ENCODE assay signal across 13 cellular contexts in the genomic region with DNA sequence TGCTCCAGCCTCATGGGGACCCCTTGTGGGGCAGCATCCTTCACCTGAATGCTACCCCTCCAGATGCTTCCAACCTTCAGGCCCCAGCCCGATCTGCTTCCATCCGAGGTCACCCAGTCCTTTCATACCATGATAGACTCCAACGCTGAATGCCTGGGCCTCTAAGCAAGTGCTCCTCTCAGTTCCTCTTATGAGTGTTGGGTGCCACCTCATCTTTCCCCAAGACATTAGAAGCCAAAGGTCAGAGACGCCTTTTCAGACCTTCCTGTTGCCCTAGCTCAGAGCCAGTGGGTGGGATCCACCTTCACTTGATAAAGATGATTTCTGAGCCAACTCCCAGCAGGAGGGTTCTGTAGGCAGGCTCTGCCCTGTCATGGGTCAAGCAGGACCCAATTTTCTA.
A peak's percentile ranks its signal among the peaks of the same experiment; 100 is the strongest.
DNase-seq lines count a peak whose midpoint lies in the region; ATAC-seq and TF ChIP-seq lines count a peak whose summit lies in the region.
"Had no signal": no experiment of that assay in that cellular context is flagged by ENCODE, and none has a peak within 500 bp of the region (broad histone marks: within the 10 kb centered on the region; RNA-seq: fewer than 3 reads in every experiment).

No MANE protein-coding gene starts in this region.

- CTCF ChIA-PET in MCF 10A (lab: Yijun Ruan, JAX), result interaction anchor here (1.3 kb wide), 1 partner anchor 40 kb away, joined by 3 read pairs; no protein-coding TSS in a partner anchor

- no peak overlapping the region for H2AFZ ChIP-seq in smooth muscle cell (ENCODE audit: low read depth)

- H3K27me3 ChIP-seq in smooth muscle cell (ENCODE audit: low read depth), result no peaks in the 10 kb centered on the region
- H3K27me3 ChIP-seq: Peyer's patch, suprapubic skin had no signal

- ATAC-seq in GM18505 (IDR thresholded peaks at IDR 0.05; ENCODE audit: unreplicated experiment), result peak; percentile 92
- peak; percentile 97 for ATAC-seq in GM19452 (IDR thresholded peaks at IDR 0.05; ENCODE audit: unreplicated experiment)
- peak; percentile 96 for ATAC-seq in HG02870 (IDR thresholded peaks at IDR 0.05; ENCODE audit: unreplicated experiment)
- peak; percentile 99 for ATAC-seq in HG03558 (IDR thresholded peaks at IDR 0.05; ENCODE audit: extremely low read depth, unreplicated experiment)
- ATAC-seq: foreskin keratinocyte had no signal

- no peak for DNase-seq in smooth muscle cell (lab: John Stamatoyannopoulos, UW; ENCODE audit: unreplicated experiment)
- no peak for DNase-seq in NCI-H526 (lab: John Stamatoyannopoulos, UW)
- no peak for DNase-seq in NCI-H82 treated with DMSO at 0.1 percent for 48 hours (lab: John Stamatoyannopoulos, UW; ENCODE audit: unreplicated experiment)
- no peak for DNase-seq in MCF 10A (ENCODE audit: unreplicated experiment)
- DNase-seq: foreskin keratinocyte, left cardiac atrium, NCI-H1694 had no signal

- no peaks in the 10 kb centered on the region for H4K20me1 ChIP-seq in smooth muscle cell (ENCODE audit: low read depth)

- no peaks in the 10 kb centered on the region for H3K27me3 Mint-ChIP-seq in MCF 10A (ENCODE audit: insufficient read depth, unreplicated experiment)

- no peak overlapping the region for H3K4me3 ChIP-seq in smooth muscle cell
- H3K4me3 ChIP-seq: Peyer's patch, suprapubic skin had no signal

- H3K4me1 Mint-ChIP-seq in MCF 10A (ENCODE audit: insufficient read depth, unreplicated experiment), result no peaks in the 10 kb centered on the region

- intact Hi-C loops in MCF 10A (cut with micrococcal nuclease), result no loop called here

- POLR2A ChIA-PET in MCF 10A (lab: Yijun Ruan, JAX), result interaction anchor here (0.6 kb wide), 1 partner anchor 258 kb away, joined by 3 read pairs; no protein-coding TSS in a partner anchor

- H3K79me2 ChIP-seq in smooth muscle cell (ENCODE audit: low read depth), result no peaks in the 10 kb centered on the region

- no peaks in the 10 kb centered on the region for H3K4me1 ChIP-seq in smooth muscle cell (ENCODE audit: low read depth)
- H3K4me1 ChIP-seq: foreskin keratinocyte, Peyer's patch, suprapubic skin had no signal

- H3K9me3 ChIP-seq in smooth muscle cell (replicated peaks; ENCODE audit: low read depth), result no peaks in the 10 kb centered on the region
- H3K9me3 ChIP-seq: Peyer's patch, suprapubic skin had no signal

- 97% methylated on average over 4 of the region's 4 CpGs for WGBS in smooth muscle cell (ENCODE audit: low lambda C conversion rate)

- no peaks in the 10 kb centered on the region for H3K36me3 ChIP-seq in smooth muscle cell (ENCODE audit: low read depth)
- H3K36me3 ChIP-seq: Peyer's patch, suprapubic skin had no signal

- H3K27ac ChIP-seq in smooth muscle cell (ENCODE audit: low read depth), result no peak overlapping the region
- H3K27ac ChIP-seq: foreskin keratinocyte, Peyer's patch, suprapubic skin had no signal

- no peak for TF ChIP-seq POLR2A in GM18505 (IDR thresholded peaks at IDR 0.05; ENCODE audit: borderline replicate concordance, extremely low read depth, insufficient read depth, insufficient read length)

- no peaks in the 10 kb centered on the region for H3K36me3 Mint-ChIP-seq in MCF 10A (ENCODE audit: insufficient read depth, unreplicated experiment)

- H3K4me3 Mint-ChIP-seq in MCF 10A (ENCODE audit: unreplicated experiment), result no peak overlapping the region

- H3K9me3 Mint-ChIP-seq in MCF 10A (ENCODE audit: unreplicated experiment), result no peaks in the 10 kb centered on the region

- no peak overlapping the region for H3K9ac ChIP-seq in smooth muscle cell (ENCODE audit: low read depth)

- no TSS peak for BruUV-seq in MCF 10A (replicated peaks; lab: Mats Ljungman, UMichigan)

- no peak overlapping the region for H3K4me2 ChIP-seq in smooth muscle cell

- TF ChIP-seq CTCF in smooth muscle cell (IDR thresholded peaks at IDR 0.05; ENCODE audit: borderline replicate concordance, insufficient read depth, poor library complexity, severe bottlenecking), result no peak
- TF ChIP-seq CTCF in MCF 10A (IDR thresholded peaks at IDR 0.05; ENCODE audit: unreplicated experiment), result no peak

- no peaks in the 10 kb centered on the region for H3F3A ChIP-seq in smooth muscle cell (ENCODE audit: low read depth)

- H3K27ac Mint-ChIP-seq in MCF 10A (ENCODE audit: low read depth, unreplicated experiment), result no peak overlapping the region
